Comparison of ENCODE assay signal across 17 cellular contexts in genomic region chr21:16821588-16821987, GRCh38.
"Had no signal": no experiment of that assay in that cellular context is flagged by ENCODE, and none has a peak within 500 bp of the region (broad histone marks: within the 10 kb centered on the region; RNA-seq: fewer than 3 reads in every experiment).

No MANE protein-coding gene starts in this region.

- H3K4me3 ChIP-seq: adrenal gland, gastroesophageal sphincter, psoas muscle, thyroid gland had no signal

- ATAC-seq: activated CD8-positive, alpha-beta T cell treated with anti-CD3 and anti-CD28 coated beads, Interleukin-2, amount 10 ng/mL, durations not matched to agents 7 days and 5 days; gastroesophageal sphincter; left ventricle myocardium superior; psoas muscle; sciatic nerve; stimulated activated memory B cell treated with anti-CD40 and anti-IgM and Interleukin-4, amounts not matched to agents 10 μg/mL and 1 μg/mL and 100 μg/mL, for 72 hours had no signal

- H3K9me3 ChIP-seq: adrenal gland, gastroesophageal sphincter, psoas muscle, thyroid gland had no signal

- H3K27ac ChIP-seq: adrenal gland, gastroesophageal sphincter, psoas muscle, thyroid gland had no signal

- H3K4me1 ChIP-seq: adrenal gland, gastroesophageal sphincter, psoas muscle, thyroid gland had no signal

- H3K36me3 ChIP-seq: adrenal gland, gastroesophageal sphincter, thyroid gland had no signal

- H3K27me3 ChIP-seq: adrenal gland, gastroesophageal sphincter, thyroid gland had no signal

- DNase-seq: activated B cell treated with CpG ODN at 0.5 μM for 24 hours; activated CD4-positive, alpha-beta T cell treated with anti-CD3 and anti-CD28 coated beads, Interleukin-2, amount 10 ng/mL, durations not matched to agents 24 days and 14 days; activated CD8-positive, alpha-beta memory T cell treated with anti-CD3 and anti-CD28 coated beads, Interleukin-2, amount 50 U/mL, for 4 hours; activated CD8-positive, alpha-beta T cell treated with anti-CD3 and anti-CD28 coated beads, Interleukin-2, amount 10 ng/mL, durations not matched to agents 7 days and 5 days; activated effector memory CD4-positive, alpha-beta T cell treated with anti-CD3 and anti-CD28 coated beads, Interleukin-2, amount 50 U/mL, for 16 hours; activated T-cell treated with anti-CD3 and anti-CD28 coated beads, Interleukin-2, amount 50 U/mL, for 48 hours; adrenal gland; endodermal cell; kidney; left ventricle myocardium superior; nephron progenitor cell; psoas muscle; T-helper 2 cell; thyroid gland had no signal
